In genomic region chr16:2035431-2036199, GRCh38 we compare ENCODE assay signal across 8 cellular contexts. TPM values are rescaled to one million over a fixed set of nuclear protein-coding genes. Genes with fewer than 3 reads are reported as not detected.
DNase-seq lines count a peak whose midpoint lies in the region; ATAC-seq and TF ChIP-seq lines count a peak whose summit lies in the region.

No MANE protein-coding gene starts in this region.

- POLR2A ChIA-PET in T-cell (lab: Charles Lee), result interaction anchor here in 1 of 2 donors (0.6 kb wide), 1 partner anchor 1586 kb away, joined by 3 read pairs; no protein-coding TSS in a partner anchor

- no peak for TF ChIP-seq CTCF in esophagus muscularis mucosa (IDR thresholded peaks at IDR 0.05)
- no peak for TF ChIP-seq CTCF in osteocyte (IDR thresholded peaks at IDR 0.05)

- peaks cover 2% of the 10 kb centered on the region for H3K36me3 Mint-ChIP-seq in osteocyte (ENCODE audit: unreplicated experiment)
- H3K36me3 Mint-ChIP-seq in T-cell, result no peaks in the 10 kb centered on the region

- peaks cover 72 to 88% (median 86%) of the 10 kb centered on the region in 4 donors for H3K4me1 ChIP-seq in esophagus muscularis mucosa

- H3K9me3 ChIP-seq in esophagus muscularis mucosa, result no peaks in the 10 kb centered on the region

- peak; percentile 64 for DNase-seq in COR-L47 (lab: John Stamatoyannopoulos, UW)
- DNase-seq in NCI-H2171 (lab: John Stamatoyannopoulos, UW), result peak; percentile 71
- DNase-seq in esophagus muscularis mucosa (ENCODE audit: extremely low spot score), result no peak
- DNase-seq in osteocyte (ENCODE audit: extremely low spot score, unreplicated experiment), result peak; percentile 98
- no peak for DNase-seq in inferior parietal cortex (ENCODE audit: extremely low spot score)
- DNase-seq in erythroblast (lab: John Stamatoyannopoulos, UW), result no peak
- DNase-seq in T-cell, result no peak

- no peaks in the 10 kb centered on the region for H3K27me3 ChIP-seq in esophagus muscularis mucosa

- H3K27ac ChIP-seq in esophagus muscularis mucosa (replicated peaks in 1 of 4), result peak overlapping the region; percentile 83 to 92 (median 86)

- H3K27me3 Mint-ChIP-seq in osteocyte (ENCODE audit: unreplicated experiment) (no peaks in the 10 kb centered on the region), T-cell (no peaks in the 10 kb centered on the region)

- CTCF ChIA-PET in T-cell (lab: Charles Lee), result no interaction called here

- H3K27ac Mint-ChIP-seq in osteocyte (ENCODE audit: unreplicated experiment), result peak overlapping the region; percentile 72
- no peak overlapping the region for H3K27ac Mint-ChIP-seq in T-cell

- peak overlapping the region; percentile 31 to 51 (median 38) for H3K4me3 ChIP-seq in esophagus muscularis mucosa

- H3K4me1 Mint-ChIP-seq in osteocyte (ENCODE audit: unreplicated experiment), result peaks cover 83% of the 10 kb centered on the region
- H3K4me1 Mint-ChIP-seq in T-cell, result peaks cover 0 to 2% (median 0%) of the 10 kb centered on the region in 3 donors

- TF ChIP-seq POLR2A in esophagus muscularis mucosa (IDR thresholded peaks at IDR 0.05; ENCODE audit: low read depth) (no peak), erythroblast (IDR thresholded peaks at IDR 0.05; ENCODE audit: low read length) (no peak)

- H3K9me3 Mint-ChIP-seq in osteocyte (ENCODE audit: unreplicated experiment), result no peaks in the 10 kb centered on the region
- no peaks in the 10 kb centered on the region for H3K9me3 Mint-ChIP-seq in T-cell

- WGBS in esophagus muscularis mucosa, result no CpG with 5 or more reads among the region's 34 CpGs

- H3K36me3 ChIP-seq in esophagus muscularis mucosa, result peaks cover 0 to 72% (median 20%) of the 10 kb centered on the region in 4 donors

- intact Hi-C loops in esophagus muscularis mucosa (cut with DNase I), result no loop called here

- TF ChIP-seq EP300 in esophagus muscularis mucosa (IDR thresholded peaks at IDR 0.05), result no peak

- no peak overlapping the region for H3K4me3 Mint-ChIP-seq in osteocyte (ENCODE audit: unreplicated experiment)
- H3K4me3 Mint-ChIP-seq in T-cell, result no peak overlapping the region

- ATAC-seq in HG02884 (IDR thresholded peaks at IDR 0.05; ENCODE audit: unreplicated experiment) (no peak), T-cell (replicated peaks in 1 of 4) (no peak)

RNA-seq across cellular contexts. Expression of gene NHERF2, which starts 8.9 kb away (rescaled TPM):
- total RNA-seq in esophagus muscularis mucosa (100 to 1,000 TPM in 2 of 4 donors, 10 to 100 TPM in 2; 45.3 to 130 (median 88.3) TPM), osteocyte (143 and 146 TPM in 2 replicates), T-cell (1 to 10 TPM; 2.9 to 6.8 (median 5.8) TPM)

RNA-seq across cellular contexts. Expression of gene NTHL1, which starts 12.0 kb away (rescaled TPM):
- total RNA-seq in esophagus muscularis mucosa, result 10 to 100 TPM; 11.8 to 25.2 (median 18.9) TPM
- 22.2 and 24.3 TPM in 2 replicates for total RNA-seq in osteocyte
- 10 to 100 TPM in 3 of 5 donors, 1 to 10 TPM in 2; 5.8 to 24.1 (median 18.3) TPM for total RNA-seq in T-cell

RNA-seq across cellular contexts. Expression of gene TSC2, which starts 12.2 kb away (rescaled TPM):
- total RNA-seq in esophagus muscularis mucosa (10 to 100 TPM; 41.3 to 71.7 (median 52.0) TPM), osteocyte (183 and 194 TPM in 2 replicates), T-cell (100 to 1,000 TPM; 134 to 181 (median 161) TPM)

RNA-seq across cellular contexts. Expression of gene NPW, which starts 16.0 kb away (rescaled TPM):
- total RNA-seq in esophagus muscularis mucosa, result not detected
- total RNA-seq in osteocyte, result 4.1 and 4.4 TPM in 2 replicates
- under 1 TPM in 2 of 5 donors, not detected in 3; 0.43 to 0.44 TPM for total RNA-seq in T-cell

RNA-seq across cellular contexts. Expression of gene ZNF598, which starts 26.0 kb away (rescaled TPM):
- total RNA-seq in esophagus muscularis mucosa (10 to 100 TPM; 23.3 to 46.5 (median 34.9) TPM), osteocyte (45.4 and 46.9 TPM in 2 replicates), T-cell (10 to 100 TPM; 44.3 to 73.7 (median 68.8) TPM)

Comparison
In these comparisons a context has a peak if more than half of its experiments do, and no peak if none do; other contexts are left out.
1. DNase-seq: peak in COR-L47 (single experiment), NCI-H2171 (single experiment) and osteocyte (single experiment); none in esophagus muscularis mucosa (single experiment), inferior parietal cortex (single experiment), erythroblast (0 of 2) and T-cell (0 of 34).
2. RNA of gene NHERF2, which starts 8.9 kb away (total RNA-seq): 143 to 146 TPM in osteocyte and 45.3 to 130 TPM in esophagus muscularis mucosa; 2.9 to 6.8 TPM in T-cell; every median in the first group is over 4 times any median in the second.